33 cellular contexts compared by ENCODE assay signal in genomic region chr16:55118701-55119260, GRCh38.
"Had no signal": no experiment of that assay in that cellular context is flagged by ENCODE, and none has a peak within 500 bp of the region (broad histone marks: within the 10 kb centered on the region; RNA-seq: fewer than 3 reads in every experiment).

No MANE protein-coding gene starts in this region.

- H3K4me3 Mint-ChIP-seq: activated B cell treated with CpG ODN at 0.5 μM for 24 hours; activated CD4-positive, alpha-beta memory T cell treated with anti-CD3 and anti-CD28 coated beads for 36 hours; activated CD4-positive, alpha-beta T cell treated with anti-CD3 and anti-CD28 coated beads, Interleukin-2, amount 10 ng/mL, durations not matched to agents 24 days and 14 days; activated CD8-positive, alpha-beta T cell treated with anti-CD3 and anti-CD28 coated beads for 36 hours; activated naive CD4-positive, alpha-beta T cell treated with anti-CD3 and anti-CD28 coated beads for 36 hours; activated naive CD8-positive, alpha-beta T cell treated with anti-CD3 and anti-CD28 coated beads for 36 hours; activated T-cell treated with anti-CD3 and anti-CD28 coated beads, Interleukin-2, amount 50 U/mL, for 4 hours; activated T-cell treated with anti-CD3 and anti-CD28 coated beads, Interleukin-2, amount 50 U/mL, for 72 hours; activated T-helper 1 cell treated with anti-CD3 and anti-CD28 coated beads, Interleukin-12 subunit alpha, Interleukin-12 subunit beta, Interleukin-2, Interleukin-4 antibody, amounts not matched to agents 30 ng/mL and 10 ng/mL and 1 ng/mL, durations not matched to agents 14 hours and 24 hours and 36 hours; activated T-helper 17 cell treated with anti-CD3 and anti-CD28 coated beads, Interleukin-2, amount 50 U/mL, for 72 hours; T-helper 1 cell treated with Interleukin-12 subunit alpha and Interleukin-12 subunit beta and Interleukin-4 antibody, amounts not matched to agents 30 μg/mL and 1 μg/mL, for 36 hours; T-helper 2 cell treated with Interferon-gamma antibody and Interleukin-4, amounts not matched to agents 5 μg/mL and 100 μg/mL, for 36 hours had no signal

- H3K4me1 ChIP-seq: adrenal gland, body of pancreas, breast epithelium had no signal

- H3K27me3 ChIP-seq: adrenal gland, body of pancreas, brain microvascular endothelial cell, breast epithelium had no signal

- H3K27me3 Mint-ChIP-seq: activated B cell treated with CpG ODN at 0.5 μM for 24 hours; activated CD4-positive, alpha-beta T cell treated with anti-CD3 and anti-CD28 coated beads, Interleukin-2, amount 10 ng/mL, durations not matched to agents 24 days and 14 days; activated CD8-positive, alpha-beta T cell treated with anti-CD3 and anti-CD28 coated beads for 36 hours; activated naive CD8-positive, alpha-beta T cell treated with anti-CD3 and anti-CD28 coated beads for 36 hours had no signal

- H3K27ac ChIP-seq: adrenal gland, body of pancreas, brain microvascular endothelial cell, breast epithelium, VCaP had no signal

- ATAC-seq: activated CD8-positive, alpha-beta T cell treated with anti-CD3 and anti-CD28 coated beads for 36 hours; activated naive CD4-positive, alpha-beta T cell treated with anti-CD3 and anti-CD28 coated beads, Interleukin-2, amount 50 U/mL, for 72 hours; activated T-cell treated with anti-CD3 and anti-CD28 coated beads, Interleukin-2, amount 50 U/mL, for 4 hours; activated T-cell treated with anti-CD3 and anti-CD28 coated beads, Interleukin-2, amount 50 U/mL, for 72 hours; activated T-helper 17 cell treated with anti-CD3 and anti-CD28 coated beads, Interleukin-2, amount 50 U/mL, for 72 hours; body of pancreas had no signal

- H3K4me3 ChIP-seq: adrenal gland, body of pancreas, breast epithelium had no signal

- H3K27ac Mint-ChIP-seq: activated B cell treated with CpG ODN at 0.5 μM for 24 hours; activated CD4-positive, alpha-beta memory T cell treated with anti-CD3 and anti-CD28 coated beads for 36 hours; activated CD4-positive, alpha-beta T cell treated with anti-CD3 and anti-CD28 coated beads, Interleukin-2, amount 10 ng/mL, durations not matched to agents 24 days and 14 days; activated CD8-positive, alpha-beta T cell treated with anti-CD3 and anti-CD28 coated beads for 36 hours; activated naive CD4-positive, alpha-beta T cell treated with anti-CD3 and anti-CD28 coated beads for 36 hours; activated naive CD8-positive, alpha-beta T cell treated with anti-CD3 and anti-CD28 coated beads for 36 hours; activated T-cell treated with anti-CD3 and anti-CD28 coated beads, Interleukin-2, amount 50 U/mL, for 72 hours; activated T-helper 1 cell treated with anti-CD3 and anti-CD28 coated beads, Interleukin-12 subunit alpha, Interleukin-12 subunit beta, Interleukin-2, Interleukin-4 antibody, amounts not matched to agents 30 ng/mL and 10 ng/mL and 1 ng/mL, durations not matched to agents 14 hours and 24 hours and 36 hours; activated T-helper 17 cell treated with anti-CD3 and anti-CD28 coated beads, Interleukin-2, amount 50 U/mL, for 72 hours; T-helper 1 cell treated with Interleukin-12 subunit alpha and Interleukin-12 subunit beta and Interleukin-4 antibody, amounts not matched to agents 30 μg/mL and 1 μg/mL, for 36 hours; T-helper 2 cell treated with Interferon-gamma antibody and Interleukin-4, amounts not matched to agents 5 μg/mL and 100 μg/mL, for 36 hours had no signal

- H3K36me3 ChIP-seq: adrenal gland, brain microvascular endothelial cell, breast epithelium had no signal

- H3K9me3 ChIP-seq: adrenal gland had no signal

- H3K4me1 Mint-ChIP-seq: activated B cell treated with CpG ODN at 0.5 μM for 24 hours; activated CD4-positive, alpha-beta T cell treated with anti-CD3 and anti-CD28 coated beads, Interleukin-2, amount 10 ng/mL, durations not matched to agents 24 days and 14 days; activated naive CD8-positive, alpha-beta T cell treated with anti-CD3 and anti-CD28 coated beads for 36 hours; activated T-helper 17 cell treated with anti-CD3 and anti-CD28 coated beads, Interleukin-2, amount 50 U/mL, for 72 hours had no signal

- DNase-seq: activated B cell treated with CpG ODN at 0.5 μM for 24 hours; activated CD4-positive, alpha-beta memory T cell treated with anti-CD3 and anti-CD28 coated beads for 36 hours; activated CD4-positive, alpha-beta T cell treated with anti-CD3 and anti-CD28 coated beads for 4 hours; activated CD4-positive, alpha-beta T cell treated with anti-CD3 and anti-CD28 coated beads, Interleukin-2, amount 10 ng/mL, durations not matched to agents 24 days and 14 days; activated CD4-positive, alpha-beta T cell treated with anti-CD3 and anti-CD28 coated beads, Interleukin-2, amount 50 U/mL, for 1 hour; activated CD4-positive, alpha-beta T cell treated with anti-CD3 and anti-CD28 coated beads, Interleukin-2, amount 50 U/mL, for 4 hours; activated CD4-positive, CD25-positive, alpha-beta regulatory T cell treated with anti-CD3 and anti-CD28 coated beads, Interleukin-2, amount 50 U/mL, for 72 hours; activated CD8-positive, alpha-beta memory T cell treated with anti-CD3 and anti-CD28 coated beads, Interleukin-2, amount 50 U/mL, for 4 hours; activated CD8-positive, alpha-beta T cell treated with anti-CD3 and anti-CD28 coated beads for 36 hours; activated effector memory CD4-positive, alpha-beta T cell treated with anti-CD3 and anti-CD28 coated beads, Interleukin-2, amount 50 U/mL, for 16 hours; activated gamma-delta T cell treated with Interleukin-2 at 50 U/mL for 16 hours; activated naive CD4-positive, alpha-beta T cell; activated naive CD4-positive, alpha-beta T cell treated with anti-CD3 and anti-CD28 coated beads for 36 hours; activated naive CD4-positive, alpha-beta T cell treated with anti-CD3 and anti-CD28 coated beads, Interleukin-2, amount 50 U/mL, for 16 hours; activated naive CD8-positive, alpha-beta T cell treated with anti-CD3 and anti-CD28 coated beads for 36 hours; activated T-cell treated with anti-CD3 and anti-CD28 coated beads for 4 hours; activated T-cell treated with anti-CD3 and anti-CD28 coated beads, Interleukin-2, amount 50 U/mL, for 1 hour; activated T-cell treated with anti-CD3 and anti-CD28 coated beads, Interleukin-2, amount 50 U/mL, for 4 hours; activated T-cell treated with anti-CD3 and anti-CD28 coated beads, Interleukin-2, amount 50 U/mL, for 72 hours; adrenal gland; amniotic stem cell; body of pancreas; brain microvascular endothelial cell; central memory CD4-positive, alpha-beta T cell; T-helper 2 cell; T-helper 9 cell had no signal

- H3K36me3 Mint-ChIP-seq: activated CD4-positive, alpha-beta memory T cell treated with anti-CD3 and anti-CD28 coated beads for 36 hours; activated naive CD4-positive, alpha-beta T cell treated with anti-CD3 and anti-CD28 coated beads, Interleukin-2, amount 50 U/mL, for 72 hours; activated naive CD8-positive, alpha-beta T cell treated with anti-CD3 and anti-CD28 coated beads for 36 hours had no signal

- H3K9me3 Mint-ChIP-seq: activated B cell treated with CpG ODN at 0.5 μM for 24 hours; activated CD4-positive, alpha-beta memory T cell treated with anti-CD3 and anti-CD28 coated beads for 36 hours; activated CD4-positive, alpha-beta T cell treated with anti-CD3 and anti-CD28 coated beads, Interleukin-2, amount 10 ng/mL, durations not matched to agents 24 days and 14 days; activated CD8-positive, alpha-beta T cell treated with anti-CD3 and anti-CD28 coated beads for 36 hours; activated T-helper 1 cell treated with anti-CD3 and anti-CD28 coated beads, Interleukin-12 subunit alpha, Interleukin-12 subunit beta, Interleukin-2, Interleukin-4 antibody, amounts not matched to agents 30 ng/mL and 10 ng/mL and 1 ng/mL, durations not matched to agents 14 hours and 24 hours and 36 hours; T-helper 1 cell treated with Interleukin-12 subunit alpha and Interleukin-12 subunit beta and Interleukin-4 antibody, amounts not matched to agents 30 μg/mL and 1 μg/mL, for 36 hours; T-helper 2 cell treated with Interferon-gamma antibody and Interleukin-4, amounts not matched to agents 5 μg/mL and 100 μg/mL, for 36 hours had no signal
